20 cellular contexts compared by ENCODE assay signal in the genomic region with DNA sequence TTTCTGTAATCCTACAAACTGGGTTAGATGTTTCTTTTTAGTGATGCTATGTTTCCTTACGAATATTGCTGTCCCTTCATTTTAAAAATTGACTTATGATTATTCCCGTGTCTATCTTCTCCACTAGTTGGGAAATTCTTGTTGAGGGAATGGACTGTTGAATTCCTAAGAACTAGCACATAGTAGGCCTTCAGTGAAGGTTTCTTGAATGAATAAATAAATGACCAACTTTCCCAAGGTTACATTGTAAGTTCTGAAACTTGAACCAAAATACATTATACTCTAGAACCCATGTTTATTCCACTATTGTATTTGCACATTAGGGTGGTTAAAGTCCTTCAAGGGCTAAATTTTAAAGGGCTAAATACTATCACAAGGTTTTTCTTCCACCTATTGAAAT.
"Had no signal": no experiment of that assay in that cellular context is flagged by ENCODE, and none has a peak within 500 bp of the region (broad histone marks: within the 10 kb centered on the region; RNA-seq: fewer than 3 reads in every experiment).

No MANE protein-coding gene starts in this region.

- H3K9me3 ChIP-seq: body of pancreas, colonic mucosa, gastrocnemius medialis, ovary, psoas muscle, tibial nerve had no signal

- H3K9me3 Mint-ChIP-seq: activated naive CD8-positive, alpha-beta T cell treated with anti-CD3 and anti-CD28 coated beads for 36 hours; activated T-helper 17 cell treated with anti-CD3 and anti-CD28 coated beads, Interleukin-2, amount 50 U/mL, for 72 hours; central memory CD8-positive, alpha-beta T cell; natural killer cell; stimulated activated naive CD8-positive, alpha-beta T cell treated with anti-CD3 and anti-CD28 coated beads, Interleukin-15, Interleukin-2, amounts not matched to agents 100 ng/mL and 50 ng/mL, for 24 hours; T-helper 2 cell treated with Interferon-gamma antibody and Interleukin-4, amounts not matched to agents 5 μg/mL and 100 μg/mL, for 36 hours; WTC11 had no signal

- H3K4me1 ChIP-seq: gastrocnemius medialis, psoas muscle had no signal

- H3K4me3 ChIP-seq: body of pancreas, colonic mucosa, gastrocnemius medialis, ovary, psoas muscle, tibial nerve had no signal

- H3K27ac ChIP-seq: body of pancreas, gastrocnemius medialis, ovary, psoas muscle, tibial nerve had no signal

- H3K36me3 Mint-ChIP-seq: natural killer cell, WTC11 had no signal

- H3K27me3 ChIP-seq: body of pancreas, colonic mucosa, gastrocnemius medialis, ovary, tibial nerve had no signal

- DNase-seq: activated CD4-positive, alpha-beta T cell treated with anti-CD3 and anti-CD28 coated beads for 36 hours; activated CD4-positive, alpha-beta T cell treated with anti-CD3 and anti-CD28 coated beads, Interleukin-2, amount 50 U/mL, for 48 hours; activated CD8-positive, alpha-beta memory T cell treated with anti-CD3 and anti-CD28 coated beads, Interleukin-2, amount 10 ng/mL, durations not matched to agents 7 days and 5 days; activated naive CD4-positive, alpha-beta T cell; activated naive CD8-positive, alpha-beta T cell treated with anti-CD3 and anti-CD28 coated beads for 36 hours; amygdala; body of pancreas; colonic mucosa; erythroblast; gastrocnemius medialis; natural killer cell; ovary had no signal

- H3K36me3 ChIP-seq: colonic mucosa, gastrocnemius medialis, ovary, tibial nerve had no signal

- FAIRE-seq: urothelium cell line had no signal

- H3K4me3 Mint-ChIP-seq: activated CD4-positive, alpha-beta T cell treated with anti-CD3 and anti-CD28 coated beads for 36 hours; activated CD8-positive, alpha-beta memory T cell treated with anti-CD3 and anti-CD28 coated beads, Interleukin-2, amount 10 ng/mL, durations not matched to agents 7 days and 5 days; activated naive CD8-positive, alpha-beta T cell treated with anti-CD3 and anti-CD28 coated beads for 36 hours; activated T-helper 17 cell treated with anti-CD3 and anti-CD28 coated beads, Interleukin-2, amount 50 U/mL, for 72 hours; central memory CD8-positive, alpha-beta T cell; natural killer cell; stimulated activated naive CD8-positive, alpha-beta T cell treated with anti-CD3 and anti-CD28 coated beads, Interleukin-15, Interleukin-2, amounts not matched to agents 100 ng/mL and 50 ng/mL, for 24 hours; T-helper 2 cell treated with Interferon-gamma antibody and Interleukin-4, amounts not matched to agents 5 μg/mL and 100 μg/mL, for 36 hours; WTC11 had no signal

- ATAC-seq: activated CD4-positive, alpha-beta T cell treated with anti-CD3 and anti-CD28 coated beads for 36 hours; activated CD8-positive, alpha-beta memory T cell treated with anti-CD3 and anti-CD28 coated beads, Interleukin-2, amount 10 ng/mL, durations not matched to agents 7 days and 5 days; activated T-helper 17 cell treated with anti-CD3 and anti-CD28 coated beads, Interleukin-2, amount 50 U/mL, for 72 hours; body of pancreas; natural killer cell had no signal

- H3K27me3 Mint-ChIP-seq: activated CD4-positive, alpha-beta T cell treated with anti-CD3 and anti-CD28 coated beads for 36 hours; activated CD8-positive, alpha-beta memory T cell treated with anti-CD3 and anti-CD28 coated beads, Interleukin-2, amount 10 ng/mL, durations not matched to agents 7 days and 5 days; activated naive CD8-positive, alpha-beta T cell treated with anti-CD3 and anti-CD28 coated beads for 36 hours; activated T-helper 17 cell treated with anti-CD3 and anti-CD28 coated beads, Interleukin-2, amount 50 U/mL, for 72 hours; central memory CD8-positive, alpha-beta T cell; stimulated activated naive CD8-positive, alpha-beta T cell treated with anti-CD3 and anti-CD28 coated beads, Interleukin-15, Interleukin-2, amounts not matched to agents 100 ng/mL and 50 ng/mL, for 24 hours had no signal

- H3K27ac Mint-ChIP-seq: activated CD4-positive, alpha-beta T cell treated with anti-CD3 and anti-CD28 coated beads for 36 hours; activated CD8-positive, alpha-beta memory T cell treated with anti-CD3 and anti-CD28 coated beads, Interleukin-2, amount 10 ng/mL, durations not matched to agents 7 days and 5 days; activated naive CD8-positive, alpha-beta T cell treated with anti-CD3 and anti-CD28 coated beads for 36 hours; activated T-helper 17 cell treated with anti-CD3 and anti-CD28 coated beads, Interleukin-2, amount 50 U/mL, for 72 hours; stimulated activated naive CD8-positive, alpha-beta T cell treated with anti-CD3 and anti-CD28 coated beads, Interleukin-15, Interleukin-2, amounts not matched to agents 100 ng/mL and 50 ng/mL, for 24 hours; T-helper 2 cell treated with Interferon-gamma antibody and Interleukin-4, amounts not matched to agents 5 μg/mL and 100 μg/mL, for 36 hours had no signal
